ENCODE assay signal across 8 cellular contexts in genomic region chr2:67322361-67323001, GRCh38.
DNase-seq lines count a peak whose midpoint lies in the region; ATAC-seq and TF ChIP-seq lines count a peak whose summit lies in the region.

No MANE protein-coding gene starts in this region.

- no peaks in the 10 kb centered on the region for H3K27me3 Mint-ChIP-seq in activated naive CD8-positive, alpha-beta T cell treated with anti-CD3 and anti-CD28 coated beads, Interleukin-2, amount 50 U/mL, for 24 hours

- TF ChIP-seq CTCF in Panc1 (IDR thresholded peaks at IDR 0.05), result peak; percentile 67

- POLR2A ChIA-PET in Panc1 (lab: Charles Lee), result no interaction called here

- no peak overlapping the region for H2AFZ ChIP-seq in trophoblast cell (ENCODE audit: insufficient read depth, low read length, poor library complexity)

- BruUV-seq in Panc1 (replicated peaks; lab: Mats Ljungman, UMichigan), result no TSS peak

- H4K8ac ChIP-seq in trophoblast cell (ENCODE audit: low read depth, low read length), result no peak overlapping the region

- no peak overlapping the region for H3K27ac Mint-ChIP-seq in activated naive CD8-positive, alpha-beta T cell treated with anti-CD3 and anti-CD28 coated beads, Interleukin-2, amount 50 U/mL, for 24 hours

- no peak overlapping the region for H2BK120ac ChIP-seq in trophoblast cell (ENCODE audit: insufficient read depth, low read length, poor library complexity)

- no peaks in the 10 kb centered on the region for H3K36me3 Mint-ChIP-seq in activated naive CD8-positive, alpha-beta T cell treated with anti-CD3 and anti-CD28 coated beads, Interleukin-2, amount 50 U/mL, for 24 hours (ENCODE audit: low read depth)

- H3K23ac ChIP-seq in trophoblast cell (ENCODE audit: low read length), result no peak overlapping the region

- H4K91ac ChIP-seq in trophoblast cell (ENCODE audit: low read depth, low read length), result no peak overlapping the region

- no peak overlapping the region for H3K14ac ChIP-seq in trophoblast cell (ENCODE audit: low read length)

- no peaks in the 10 kb centered on the region for H3K36me3 ChIP-seq in Panc1 (ENCODE audit: control insufficient read depth, insufficient read depth, low read length)
- no peaks in the 10 kb centered on the region for H3K36me3 ChIP-seq in trophoblast cell (ENCODE audit: control insufficient read depth in 1 of 2, insufficient read depth in 2 of 2, low read length in 2 of 2)

- H3K27me3 ChIP-seq in Panc1 (ENCODE audit: control insufficient read depth, insufficient read depth, low read length), result peaks cover 2% of the 10 kb centered on the region; the same call in 1 of the 2 replicates
- H3K27me3 ChIP-seq in trophoblast cell (ENCODE audit: insufficient read depth, low read length), result no peaks in the 10 kb centered on the region

- DNase-seq in SIG-M5 treated with dmso at 0.1 percent for 504 hours (lab: John Stamatoyannopoulos, UW; ENCODE audit: unreplicated experiment), result peak; percentile 4
- no peak for DNase-seq in SIG-M5 (lab: John Stamatoyannopoulos, UW)
- peak; percentile 55 for DNase-seq in Panc1 (ENCODE audit: low read depth, low spot score)
- peak; percentile 65 for DNase-seq in fibroblast of peridontal ligament (ENCODE audit: extremely low read depth)
- peak; percentile 20 to 62 for DNase-seq in trophoblast cell
- DNase-seq in GM19238 (ENCODE audit: insufficient read length, low spot score), result no peak
- DNase-seq in activated naive CD8-positive, alpha-beta T cell treated with anti-CD3 and anti-CD28 coated beads, Interleukin-2, amount 50 U/mL, for 24 hours, result no peak

- no peak overlapping the region for H4K12ac ChIP-seq in trophoblast cell (ENCODE audit: low read depth, low read length)

- H3K9ac ChIP-seq in trophoblast cell (ENCODE audit: low read length), result no peak overlapping the region

- no peak overlapping the region for H2AK5ac ChIP-seq in trophoblast cell (ENCODE audit: low read length)

- no peaks in the 10 kb centered on the region for H3K79me1 ChIP-seq in trophoblast cell (ENCODE audit: low read length)

- H3K4me1 Mint-ChIP-seq in activated naive CD8-positive, alpha-beta T cell treated with anti-CD3 and anti-CD28 coated beads, Interleukin-2, amount 50 U/mL, for 24 hours, result no peaks in the 10 kb centered on the region

- ATAC-seq in Panc1, result peak; percentile 88
- no peak for ATAC-seq in HG03378 (IDR thresholded peaks at IDR 0.05; ENCODE audit: unreplicated experiment)
- no peak for ATAC-seq in activated naive CD8-positive, alpha-beta T cell treated with anti-CD3 and anti-CD28 coated beads, Interleukin-2, amount 50 U/mL, for 24 hours

- H3K9me3 Mint-ChIP-seq in activated naive CD8-positive, alpha-beta T cell treated with anti-CD3 and anti-CD28 coated beads, Interleukin-2, amount 50 U/mL, for 24 hours, result no peaks in the 10 kb centered on the region

- H3K27ac ChIP-seq in Panc1 (ENCODE audit: low read length) (no peak overlapping the region), trophoblast cell (ENCODE audit: low read depth, low read length) (no peak overlapping the region)

- no peak overlapping the region for H2BK12ac ChIP-seq in trophoblast cell (ENCODE audit: low read length)

- H3K4me2 ChIP-seq in trophoblast cell (ENCODE audit: low read length), result no peak overlapping the region

- H3K4ac ChIP-seq in trophoblast cell (ENCODE audit: low read depth, low read length), result no peak overlapping the region

- no CpG with 5 or more reads among the region's 3 CpGs for WGBS in trophoblast cell (ENCODE audit: extremely low coverage, insufficient coverage, insufficient read length)

- H3K18ac ChIP-seq in trophoblast cell (ENCODE audit: low read length), result no peak overlapping the region

- CTCF ChIA-PET in Panc1 (lab: Charles Lee), result no interaction called here

- H3K4me3 Mint-ChIP-seq in activated naive CD8-positive, alpha-beta T cell treated with anti-CD3 and anti-CD28 coated beads, Interleukin-2, amount 50 U/mL, for 24 hours, result no peak overlapping the region

- H3K4me3 ChIP-seq in Panc1 (ENCODE audit: low read depth in 2 of 2, low read length in 2 of 2) (no peak overlapping the region), trophoblast cell (ENCODE audit: low read depth, low read length) (no peak overlapping the region)

- in situ Hi-C loops in Panc1 (cut with HindIII; ENCODE audit: low pct_unique_long_range_greater_than_20kb, low sequenced_read_pairs), result no loop called here

- intact Hi-C loops in Panc1 (cut with micrococcal nuclease; ENCODE audit: unreplicated experiment), result loop anchor here (10.0 kb wide), 1 partner anchor 728 kb away; no protein-coding TSS in a partner anchor

- H3K4me1 ChIP-seq in Panc1 (ENCODE audit: control insufficient read depth, insufficient read depth, low read length) (no peaks in the 10 kb centered on the region), trophoblast cell (ENCODE audit: control insufficient read depth in 1 of 2, insufficient read depth in 2 of 2, low read length in 2 of 2) (no peaks in the 10 kb centered on the region)

- H3K9me3 ChIP-seq in Panc1 (ENCODE audit: control insufficient read depth, insufficient read depth, low read depth, low read length) (no peaks in the 10 kb centered on the region), trophoblast cell (ENCODE audit: insufficient read depth, low read depth, low read length) (no peaks in the 10 kb centered on the region)

- no peak overlapping the region for H2BK5ac ChIP-seq in trophoblast cell (ENCODE audit: low read depth, low read length, poor library complexity)

- H3K79me2 ChIP-seq in trophoblast cell (ENCODE audit: control insufficient read depth, insufficient read depth, low read length, poor library complexity), result no peaks in the 10 kb centered on the region

Comparison
In these comparisons a context has a peak if more than half of its experiments do, and no peak if none do; other contexts are left out.
1. DNase-seq: peak in SIG-M5 treated with dmso at 0.1 percent for 504 hours (single experiment), Panc1 (single experiment), fibroblast of peridontal ligament (single experiment) and trophoblast cell (2 of 2); none in SIG-M5 (single experiment), GM19238 (single experiment) and activated naive CD8-positive, alpha-beta T cell treated with anti-CD3 and anti-CD28 coated beads, Interleukin-2, amount 50 U/mL, for 24 hours (single experiment).